12 cellular contexts compared by ENCODE assay signal in genomic region chr2:220277445-220277960, GRCh38.
A peak's percentile ranks its signal among the peaks of the same experiment; 100 is the strongest.
DNase-seq lines count a peak whose midpoint lies in the region; ATAC-seq and TF ChIP-seq lines count a peak whose summit lies in the region.
"Had no signal": no experiment of that assay in that cellular context is flagged by ENCODE, and none has a peak within 500 bp of the region (broad histone marks: within the 10 kb centered on the region; RNA-seq: fewer than 3 reads in every experiment).

No MANE protein-coding gene starts in this region.

- H3K9me3 Mint-ChIP-seq in activated T-cell treated with anti-CD3 and anti-CD28 coated beads, Interleukin-2, amount 50 U/mL, for 4 hours: no peaks in the 10 kb centered on the region
- H3K9me3 Mint-ChIP-seq: activated CD4-positive, alpha-beta memory T cell treated with anti-CD3 and anti-CD28 coated beads for 36 hours; stimulated activated naive CD8-positive, alpha-beta T cell treated with anti-CD3 and anti-CD28 coated beads, Interleukin-15, Interleukin-2, amounts not matched to agents 100 ng/mL and 50 ng/mL, for 24 hours had no signal

- in situ Hi-C loops in Panc1 (cut with HindIII; ENCODE audit: low pct_unique_long_range_greater_than_20kb, low sequenced_read_pairs): no loop called here

- no peak for TF ChIP-seq CTCF in AG10803 (conservative IDR thresholded peaks at IDR 0.05; ENCODE audit: low read length)
- no peak for TF ChIP-seq CTCF in Panc1 (IDR thresholded peaks at IDR 0.05)
- TF ChIP-seq CTCF in fibroblast of lung (conservative IDR thresholded peaks at IDR 0.05 in 1 of 2, IDR thresholded peaks at IDR 0.05 in 1 of 2; ENCODE audit: low read depth in 1 of 2, low read length in 2 of 2): no peak
- no peak for TF ChIP-seq CTCF in omental fat pad (IDR thresholded peaks at IDR 0.05)

- H3K27ac ChIP-seq in Panc1 (ENCODE audit: low read length) (peak overlapping the region; percentile 54; the same call in 1 of the 2 replicates), fibroblast of lung (ENCODE audit: insufficient read depth, low read length) (peak overlapping the region; percentile 56)

- no peaks in the 10 kb centered on the region for H3K9me3 ChIP-seq in Panc1 (ENCODE audit: control insufficient read depth, insufficient read depth, low read depth, low read length)
- H3K9me3 ChIP-seq in fibroblast of lung (ENCODE audit: control insufficient read depth, insufficient read depth, low read depth, low read length): no peaks in the 10 kb centered on the region

- no peaks in the 10 kb centered on the region for H4K20me1 ChIP-seq in fibroblast of lung (ENCODE audit: control insufficient read depth, extremely low read depth, insufficient read depth, low read length)

- ATAC-seq in Panc1 (peak; percentile 90), omental fat pad (ENCODE audit: low FRiP score) (peak; percentile 88), HG03520 (IDR thresholded peaks at IDR 0.05; ENCODE audit: unreplicated experiment) (no peak)
- ATAC-seq in activated T-cell treated with anti-CD3 and anti-CD28 coated beads, Interleukin-2, amount 50 U/mL, for 4 hours: no peak

- H3K4me1 Mint-ChIP-seq in activated T-cell treated with anti-CD3 and anti-CD28 coated beads, Interleukin-2, amount 50 U/mL, for 4 hours (ENCODE audit: low read depth): no peaks in the 10 kb centered on the region

- H3K4me3 Mint-ChIP-seq in activated T-cell treated with anti-CD3 and anti-CD28 coated beads, Interleukin-2, amount 50 U/mL, for 4 hours: no peak overlapping the region
- H3K4me3 Mint-ChIP-seq: activated CD4-positive, alpha-beta memory T cell treated with anti-CD3 and anti-CD28 coated beads for 36 hours; stimulated activated naive CD8-positive, alpha-beta T cell treated with anti-CD3 and anti-CD28 coated beads, Interleukin-15, Interleukin-2, amounts not matched to agents 100 ng/mL and 50 ng/mL, for 24 hours had no signal

- H3K27me3 ChIP-seq in Panc1 (ENCODE audit: control insufficient read depth, insufficient read depth, low read length) (no peaks in the 10 kb centered on the region), fibroblast of lung (ENCODE audit: control insufficient read depth, insufficient read depth, low read length) (no peaks in the 10 kb centered on the region)

- DNase-seq in AG10803 (ENCODE audit: low read depth) (peak; percentile 88), Panc1 (ENCODE audit: low read depth, low spot score) (peak; percentile 46), fibroblast of lung (ENCODE audit: low read depth in 2 of 2) (peak; percentile 57 to 97), omental fat pad (ENCODE audit: low spot score) (no peak), HPDE6-E6E7 (ENCODE audit: extremely low spot score) (no peak), UCSD-AML1 (lab: John Stamatoyannopoulos, UW; ENCODE audit: unreplicated experiment) (no peak)
- no peak for DNase-seq in activated T-cell treated with anti-CD3 and anti-CD28 coated beads, Interleukin-2, amount 50 U/mL, for 4 hours
- DNase-seq: activated CD4-positive, alpha-beta memory T cell treated with anti-CD3 and anti-CD28 coated beads for 36 hours; DMS 273 treated with DMSO at 0.1 percent for 48 hours; RPMI8226 had no signal

- H3K27me3 Mint-ChIP-seq in activated T-cell treated with anti-CD3 and anti-CD28 coated beads, Interleukin-2, amount 50 U/mL, for 4 hours (ENCODE audit: low read depth): peaks cover 2% of the 10 kb centered on the region
- H3K27me3 Mint-ChIP-seq: stimulated activated naive CD8-positive, alpha-beta T cell treated with anti-CD3 and anti-CD28 coated beads, Interleukin-15, Interleukin-2, amounts not matched to agents 100 ng/mL and 50 ng/mL, for 24 hours had no signal

- H2AFZ ChIP-seq in fibroblast of lung (ENCODE audit: low read length): no peak overlapping the region

- intact Hi-C loops in Panc1 (cut with micrococcal nuclease; ENCODE audit: unreplicated experiment): no loop called here

- CTCF ChIA-PET in Panc1 (lab: Charles Lee): no interaction called here

- H3K4me2 ChIP-seq in fibroblast of lung (ENCODE audit: extremely low read depth, insufficient read depth, low read length): no peak overlapping the region

- no TSS peak for BruUV-seq in Panc1 (replicated peaks; lab: Mats Ljungman, UMichigan)

- POLR2A ChIA-PET in Panc1 (lab: Charles Lee): no interaction called here

- no peaks in the 10 kb centered on the region for H3K79me2 ChIP-seq in fibroblast of lung (ENCODE audit: control insufficient read depth, insufficient read depth, low read length)

- no peak overlapping the region for H3K9ac ChIP-seq in fibroblast of lung (ENCODE audit: insufficient read depth, low read length)

- H3K4me1 ChIP-seq in Panc1 (ENCODE audit: control insufficient read depth, insufficient read depth, low read length) (no peaks in the 10 kb centered on the region), fibroblast of lung (ENCODE audit: control insufficient read depth, extremely low read depth, insufficient read depth, low read length) (peaks cover 13% of the 10 kb centered on the region)

- H3K36me3 Mint-ChIP-seq in activated T-cell treated with anti-CD3 and anti-CD28 coated beads, Interleukin-2, amount 50 U/mL, for 4 hours (ENCODE audit: insufficient read depth): no peaks in the 10 kb centered on the region
- H3K36me3 Mint-ChIP-seq: activated CD4-positive, alpha-beta memory T cell treated with anti-CD3 and anti-CD28 coated beads for 36 hours had no signal

- H3K4me3 ChIP-seq in AG10803 (ENCODE audit: low read length) (no peak overlapping the region), Panc1 (ENCODE audit: low read depth in 2 of 2, low read length in 2 of 2) (no peak overlapping the region), fibroblast of lung (replicated peaks in 1 of 4; ENCODE audit: control extremely low read depth in 1 of 4, insufficient read depth in 1 of 4, low read depth in 3 of 4, low read length in 4 of 4) (no peak overlapping the region)

- H3K36me3 ChIP-seq in Panc1 (ENCODE audit: control insufficient read depth, insufficient read depth, low read length): no peaks in the 10 kb centered on the region
- H3K36me3 ChIP-seq in fibroblast of lung (ENCODE audit: control insufficient read depth, insufficient read depth, low read length): no peaks in the 10 kb centered on the region

Comparison
In these comparisons a context has a peak if more than half of its experiments do, and no peak if none do; other contexts are left out.
1. DNase-seq: peak in AG10803 (single experiment), Panc1 (single experiment) and fibroblast of lung (2 of 2); none in omental fat pad (single experiment), activated T-cell treated with anti-CD3 and anti-CD28 coated beads, Interleukin-2, amount 50 U/mL, for 4 hours (single experiment), HPDE6-E6E7 (single experiment) and UCSD-AML1 (single experiment).
2. ATAC-seq: peak in Panc1 (single experiment) and omental fat pad (single experiment); none in activated T-cell treated with anti-CD3 and anti-CD28 coated beads, Interleukin-2, amount 50 U/mL, for 4 hours (0 of 2) and HG03520 (single experiment).